ENCODE assay signal across 10 cellular contexts in genomic region chr10:132632851-132633684, GRCh38.
DNase-seq lines count a peak whose midpoint lies in the region; ATAC-seq and TF ChIP-seq lines count a peak whose summit lies in the region.
"Had no signal": no experiment of that assay in that cellular context is flagged by ENCODE, and none has a peak within 500 bp of the region (broad histone marks: within the 10 kb centered on the region; RNA-seq: fewer than 3 reads in every experiment).

No MANE protein-coding gene starts in this region.

- no peaks in the 10 kb centered on the region for H3K27me3 ChIP-seq in AG04450 (ENCODE audit: control insufficient read depth, insufficient read depth, low read length)
- no peaks in the 10 kb centered on the region for H3K27me3 ChIP-seq in RWPE2 (ENCODE audit: insufficient read depth, poor library complexity, severe bottlenecking)
- H3K27me3 ChIP-seq in CD4-positive, alpha-beta memory T cell (ENCODE audit: insufficient read depth, low read length) = no peaks in the 10 kb centered on the region

- no peak overlapping the region for H3K4me3 ChIP-seq in AG04450 (ENCODE audit: low read depth, low read length)
- no peak overlapping the region for H3K4me3 ChIP-seq in RWPE2 (ENCODE audit: severe bottlenecking)
- H3K4me3 ChIP-seq in CD4-positive, alpha-beta memory T cell (ENCODE audit: low read length in 2 of 2) = no peak overlapping the region

- H3K27ac ChIP-seq in AG04450 (ENCODE audit: low read depth, low read length) (peak overlapping the region; percentile 31), RWPE2 (ENCODE audit: poor library complexity, severe bottlenecking) (no peak overlapping the region)
- no peak overlapping the region for H3K27ac ChIP-seq in CD4-positive, alpha-beta memory T cell (ENCODE audit: low read depth, low read length)

- H3K4me3 Mint-ChIP-seq in glutamatergic neuron (ENCODE audit: unreplicated experiment) = no peak overlapping the region
- no peak overlapping the region for H3K4me3 Mint-ChIP-seq in CD4-positive, alpha-beta memory T cell
- H3K4me3 Mint-ChIP-seq: activated naive CD8-positive, alpha-beta T cell had no signal

- peaks cover 24% of the 10 kb centered on the region for H3K4me1 Mint-ChIP-seq in glutamatergic neuron (ENCODE audit: low read depth, unreplicated experiment)
- H3K4me1 Mint-ChIP-seq in CD4-positive, alpha-beta memory T cell = peaks cover 27 to 54% (median 31%) of the 10 kb centered on the region in 4 donors

- DNase-seq in AG04450 (ENCODE audit: low read depth, low spot score) = peak; percentile 20
- peak; percentile 44 for DNase-seq in RWPE2 (ENCODE audit: low spot score)
- DNase-seq in glutamatergic neuron = peak; percentile 9
- peak in 7 of 10 donors; percentile 9 to 92 (median 71) for DNase-seq in posterior cingulate gyrus
- DNase-seq in DMS 273 treated with DMSO at 0.1 percent for 48 hours (lab: John Stamatoyannopoulos, UW) = no peak
- DNase-seq in C1 segment of cervical spinal cord (lab: John Stamatoyannopoulos, UW) = no peak
- no peak for DNase-seq in CD4-positive, alpha-beta memory T cell

- H3K36me3 Mint-ChIP-seq in glutamatergic neuron (ENCODE audit: unreplicated experiment) = peaks cover 11% of the 10 kb centered on the region
- no peaks in the 10 kb centered on the region for H3K36me3 Mint-ChIP-seq in CD4-positive, alpha-beta memory T cell

- no peaks in the 10 kb centered on the region; the same call in 1 of the 2 replicates for H3K9me3 ChIP-seq in AG04450 (ENCODE audit: control insufficient read depth, insufficient read depth, low read length)
- H3K9me3 ChIP-seq in RWPE2 (ENCODE audit: severe bottlenecking) = no peaks in the 10 kb centered on the region
- H3K9me3 ChIP-seq in CD4-positive, alpha-beta memory T cell (ENCODE audit: control insufficient read depth in 1 of 2, low read length in 2 of 2) = no peaks in the 10 kb centered on the region

- no peaks in the 10 kb centered on the region for H3K36me3 ChIP-seq in RWPE2 (ENCODE audit: low read depth)
- H3K36me3 ChIP-seq in CD4-positive, alpha-beta memory T cell (ENCODE audit: insufficient read depth, low read length) = no peaks in the 10 kb centered on the region

- no peaks in the 10 kb centered on the region for H3K4me1 ChIP-seq in RWPE2 (ENCODE audit: insufficient read depth, poor library complexity, severe bottlenecking)
- peaks cover 10% of the 10 kb centered on the region for H3K4me1 ChIP-seq in CD4-positive, alpha-beta memory T cell (ENCODE audit: insufficient read depth, low read length)

- intact Hi-C loops in posterior cingulate gyrus (cut with DNase I) = no loop called here
- intact Hi-C loops in CD4-positive, alpha-beta memory T cell (cut with micrococcal nuclease) = no loop called here

- no peak for TF ChIP-seq CTCF in AG04450 (IDR thresholded peaks at IDR 0.05; ENCODE audit: low read depth, low read length)
- no peak for TF ChIP-seq CTCF in RWPE2 (IDR thresholded peaks at IDR 0.05; ENCODE audit: poor library complexity, severe bottlenecking)
- TF ChIP-seq CTCF in glutamatergic neuron (IDR thresholded peaks at IDR 0.05; ENCODE audit: partially characterized antibody, unreplicated experiment) = no peak

- POLR2A ChIA-PET in AG04450 (lab: Yijun Ruan, JAX) = interaction anchor here (0.8 kb wide), 1 partner anchor 97 kb away, joined by 3 read pairs; no protein-coding TSS in a partner anchor
- POLR2A ChIA-PET in CD4-positive, alpha-beta memory T cell (lab: Charles Lee; ENCODE audit: partially characterized antibody) = no interaction called here

- no peak overlapping the region for H3K27ac Mint-ChIP-seq in glutamatergic neuron (ENCODE audit: unreplicated experiment)
- no peak overlapping the region for H3K27ac Mint-ChIP-seq in CD4-positive, alpha-beta memory T cell
- H3K27ac Mint-ChIP-seq: activated naive CD8-positive, alpha-beta T cell had no signal

- peak; percentile 46; the same call in 2 of the 3 replicates for ATAC-seq in RWPE2 (ENCODE audit: low read depth)
- no peak for ATAC-seq in HG03342 (IDR thresholded peaks at IDR 0.05; ENCODE audit: unreplicated experiment)
- ATAC-seq: activated CD4-positive, CD25-positive, alpha-beta regulatory T cell treated with anti-CD3 and anti-CD28 coated beads, Interleukin-2, amount 50 U/mL, for 24 hours had no signal

- H3K9me3 Mint-ChIP-seq in glutamatergic neuron (ENCODE audit: unreplicated experiment) = peaks cover 3% of the 10 kb centered on the region
- H3K9me3 Mint-ChIP-seq in CD4-positive, alpha-beta memory T cell = no peaks in the 10 kb centered on the region

- CTCF ChIA-PET in AG04450 (lab: Charles Lee) = interaction anchor here (1.0 to 3.3 kb wide), 3 partner anchors 170 to 179 kb away, joined by 3 to 29 read pairs (median 6); no protein-coding TSS in a partner anchor
- CTCF ChIA-PET in CD4-positive, alpha-beta memory T cell (lab: Charles Lee; ENCODE audit: partially characterized antibody) = interaction anchor here (1.2 to 2.3 kb wide), 5 partner anchors 8 to 179 kb away, joined by 3 to 15 read pairs (median 5); no protein-coding TSS in a partner anchor

- peaks cover 10% of the 10 kb centered on the region for H3K27me3 Mint-ChIP-seq in glutamatergic neuron (ENCODE audit: unreplicated experiment)
- H3K27me3 Mint-ChIP-seq in CD4-positive, alpha-beta memory T cell = no peaks in the 10 kb centered on the region
- H3K27me3 Mint-ChIP-seq: activated naive CD8-positive, alpha-beta T cell had no signal

Comparison
In these comparisons a context has a peak if more than half of its experiments do, and no peak if none do; other contexts are left out.
1. DNase-seq: peak in AG04450 (single experiment), RWPE2 (single experiment), glutamatergic neuron (single experiment) and posterior cingulate gyrus (7 of 10); none in DMS 273 treated with DMSO at 0.1 percent for 48 hours (single experiment), C1 segment of cervical spinal cord (0 of 14) and CD4-positive, alpha-beta memory T cell (0 of 5).